In genomic region chr5:181282874-181283273, GRCh38 we compare ENCODE assay signal across 19 cellular contexts.
"Had no signal": no experiment of that assay in that cellular context is flagged by ENCODE, and none has a peak within 500 bp of the region (broad histone marks: within the 10 kb centered on the region; RNA-seq: fewer than 3 reads in every experiment).

No MANE protein-coding gene starts in this region.

- H3K36me3 ChIP-seq: heart right ventricle, neural progenitor cell, sigmoid colon, suprapubic skin, thyroid gland, upper lobe of left lung, uterus had no signal

- H3K4me3 Mint-ChIP-seq: natural killer cell had no signal

- H3K9me3 Mint-ChIP-seq: natural killer cell, neural progenitor cell had no signal

- H3K4me3 ChIP-seq: heart right ventricle, sigmoid colon, skin epidermis, suprapubic skin, thyroid gland, upper lobe of left lung, uterus had no signal

- H2AFZ ChIP-seq: neural progenitor cell had no signal

- FAIRE-seq: endometrium, frontal cortex had no signal

- DNase-seq: effector memory CD4-positive, alpha-beta T cell; heart right ventricle; islet precursor cell; mammary epithelial cell; natural killer cell; occipital lobe; sigmoid colon; stimulated activated CD4-positive, alpha-beta T cell treated with anti-CD3 and anti-CD28 coated beads, Interleukin-12 subunit alpha, Interleukin-12 subunit beta, amount 100 ng/mL, for 4 hours; stimulated activated naive CD4-positive, alpha-beta T cell treated with Interleukin-2 at 50 U/mL for 16 hours; thyroid gland; uterus had no signal

- H3K27ac Mint-ChIP-seq: natural killer cell, neural progenitor cell had no signal

- H3K9me3 ChIP-seq: heart right ventricle, sigmoid colon, suprapubic skin, thyroid gland, upper lobe of left lung, uterus had no signal

- H3K27me3 ChIP-seq: heart right ventricle, neural progenitor cell, sigmoid colon, suprapubic skin, thyroid gland, upper lobe of left lung, uterus had no signal

- H3K27ac ChIP-seq: heart right ventricle, neural progenitor cell, sigmoid colon, skin epidermis, suprapubic skin, thyroid gland, upper lobe of left lung, uterus had no signal

- H3K4me1 ChIP-seq: heart right ventricle, neural progenitor cell, sigmoid colon, suprapubic skin, thyroid gland, upper lobe of left lung, uterus had no signal

- ATAC-seq: esophagus mucosa, heart right ventricle, left lobe of liver, natural killer cell had no signal

- H3K36me3 Mint-ChIP-seq: natural killer cell had no signal

- H3K4me1 Mint-ChIP-seq: natural killer cell had no signal
